8 cellular contexts compared by ENCODE assay signal in genomic region chr17:19378416-19379293, GRCh38. TPM values are rescaled to one million over a fixed set of nuclear protein-coding genes. Genes with fewer than 3 reads are reported as not detected.
DNase-seq lines count a peak whose midpoint lies in the region; ATAC-seq and TF ChIP-seq lines count a peak whose summit lies in the region.

Gene MAPK7, plus strand, starts transcription at chr17:19378498. Its CDS starts 403 bp downstream, at chr17:19378901.

- H3K4me1 Mint-ChIP-seq in activated CD8-positive, alpha-beta T cell treated with anti-CD3 and anti-CD28 coated beads, Interleukin-2, amount 10 ng/mL, durations not matched to agents 7 days and 5 days (ENCODE audit: low read depth): peaks cover 23% of the 10 kb centered on the region

- H3K9me3 ChIP-seq in heart left ventricle (no peaks in the 10 kb centered on the region), prostate gland (no peaks in the 10 kb centered on the region)

- TF ChIP-seq CTCF in heart left ventricle (IDR thresholded peaks at IDR 0.05) (no peak), prostate gland (IDR thresholded peaks at IDR 0.05) (no peak)

- H3K36me3 Mint-ChIP-seq in activated CD8-positive, alpha-beta T cell treated with anti-CD3 and anti-CD28 coated beads, Interleukin-2, amount 10 ng/mL, durations not matched to agents 7 days and 5 days (ENCODE audit: low read depth): peaks cover 34% of the 10 kb centered on the region

- H3K4me1 ChIP-seq in heart left ventricle (peaks cover 0 to 34% (median 17%) of the 10 kb centered on the region in 12 donors), prostate gland (replicated peaks) (peaks cover 12% of the 10 kb centered on the region)

- intact Hi-C loops in heart left ventricle (cut with DNase I): loop anchor here in 1 of 10 donors (5.0 to 10.0 kb wide), 2 partner anchors 69 to 266 kb away; partner anchors contain the start of gene ALDH3A2
- intact Hi-C loops in prostate gland (cut with DNase I): loop anchor here (5.0 kb wide), 2 partner anchors 69 to 269 kb away; partner anchors contain the start of gene ALDH3A2

- H3K9me3 Mint-ChIP-seq in activated CD8-positive, alpha-beta T cell treated with anti-CD3 and anti-CD28 coated beads, Interleukin-2, amount 10 ng/mL, durations not matched to agents 7 days and 5 days (ENCODE audit: insufficient read depth): no peaks in the 10 kb centered on the region

- 4 to 6% (median 5%) methylated on average over 21 to 68 of the region's 68 CpGs for WGBS in heart left ventricle, 4 donors
- WGBS in prostate gland: 4% methylated on average over 65 of the region's 68 CpGs

- peak within 1 kb of the TSS; percentile 65 to 97 (median 80) for H3K4me3 ChIP-seq in heart left ventricle
- peak within 1 kb of the TSS; percentile 64 to 68 for H3K4me3 ChIP-seq in prostate gland

- H3K36me3 ChIP-seq in heart left ventricle (peaks cover 0 to 45% (median 43%) of the 10 kb centered on the region in 9 donors), prostate gland (peaks cover 8 to 11% of the 10 kb centered on the region in 2 donors)

- no peaks in the 10 kb centered on the region for H3K27me3 ChIP-seq in heart left ventricle
- H3K27me3 ChIP-seq in prostate gland (replicated peaks; ENCODE audit: insufficient read depth): no peaks in the 10 kb centered on the region

- ATAC-seq in GM18505 (IDR thresholded peaks at IDR 0.05; ENCODE audit: unreplicated experiment) (peak; percentile 8), HG02870 (IDR thresholded peaks at IDR 0.05; ENCODE audit: unreplicated experiment) (peak; percentile 12), heart left ventricle (peak in 1 of 4 donors; percentile 11)
- no peak for ATAC-seq in activated CD8-positive, alpha-beta T cell treated with anti-CD3 and anti-CD28 coated beads, Interleukin-2, amount 10 ng/mL, durations not matched to agents 7 days and 5 days

- peak within 1 kb of the TSS; percentile 96 for H3K27ac Mint-ChIP-seq in activated CD8-positive, alpha-beta T cell treated with anti-CD3 and anti-CD28 coated beads, Interleukin-2, amount 10 ng/mL, durations not matched to agents 7 days and 5 days

- peak within 1 kb of the TSS; percentile 97 for H3K4me3 Mint-ChIP-seq in activated CD8-positive, alpha-beta T cell treated with anti-CD3 and anti-CD28 coated beads, Interleukin-2, amount 10 ng/mL, durations not matched to agents 7 days and 5 days

- peaks cover 10% of the 10 kb centered on the region for H3K27me3 Mint-ChIP-seq in activated CD8-positive, alpha-beta T cell treated with anti-CD3 and anti-CD28 coated beads, Interleukin-2, amount 10 ng/mL, durations not matched to agents 7 days and 5 days (ENCODE audit: low read depth)

- POLR2A ChIA-PET in activated CD8-positive, alpha-beta T cell treated with anti-CD3 and anti-CD28 coated beads, Interleukin-2, amount 10 ng/mL, durations not matched to agents 7 days and 5 days (lab: Charles Lee): interaction anchor here (0.8 to 1.6 kb wide), 4 partner anchors 9 to 315 kb away, joined by 3 to 6 read pairs (median 4); partner anchors contain the start of gene B9D1

- CTCF ChIA-PET in activated CD8-positive, alpha-beta T cell treated with anti-CD3 and anti-CD28 coated beads, Interleukin-2, amount 10 ng/mL, durations not matched to agents 7 days and 5 days (lab: Charles Lee): interaction anchor here (1.1 to 2.6 kb wide), 9 partner anchors 10 to 270 kb away, joined by 3 to 61 read pairs (median 6); partner anchors contain the start of genes ALDH3A2 and B9D1

- H3K27ac ChIP-seq in heart left ventricle: peak within 1 kb of the TSS; percentile 71 to 99 (median 94)
- peak within 1 kb of the TSS; percentile 90 for H3K27ac ChIP-seq in prostate gland

- TF ChIP-seq POLR2A in GM18505 (IDR thresholded peaks at IDR 0.05; ENCODE audit: borderline replicate concordance, extremely low read depth, insufficient read depth, insufficient read length) (no peak), heart left ventricle (IDR thresholded peaks at IDR 0.05) (peak in 1 of 2 donors; percentile 30), prostate gland (IDR thresholded peaks at IDR 0.05) (no peak)

- DNase-seq in activated CD8-positive, alpha-beta T cell treated with anti-CD3 and anti-CD28 coated beads, Interleukin-2, amount 10 ng/mL, durations not matched to agents 7 days and 5 days: no peak
- DNase-seq in heart left ventricle (peak in 1 of 5 donors; percentile 46), prostate gland (ENCODE audit: low spot score) (peak; percentile 25), NCI-H2227 (lab: John Stamatoyannopoulos, UW; ENCODE audit: unreplicated experiment) (no peak), NCI-H2196 treated with DMSO at 0.1 percent for 48 hours (lab: John Stamatoyannopoulos, UW; ENCODE audit: unreplicated experiment) (no peak)
- DNase-seq in stimulated activated CD4-positive, alpha-beta T cell treated with anti-CD3 and anti-CD28 coated beads, Interleukin-2, amount 100 ng/mL, for 48 hours: no peak

RNA-seq across cellular contexts. Expression of gene MAPK7, which starts in this region (rescaled TPM):
- 10 to 100 TPM; 31.5 to 33.5 TPM for total RNA-seq in activated CD8-positive, alpha-beta T cell treated with anti-CD3 and anti-CD28 coated beads, Interleukin-2, amount 10 ng/mL, durations not matched to agents 7 days and 5 days
- total RNA-seq in heart left ventricle (10 to 100 TPM in 6 of 9 donors, 1 to 10 TPM in 3; 8.2 to 25.4 (median 12.1) TPM), prostate gland (10 to 100 TPM; 22.3 to 43.1 TPM)
- 10 to 100 TPM in 1 of 2 donors, 1 to 10 TPM in 1; 5.7 to 20.0 TPM for polyA plus RNA-seq in heart left ventricle
